In the genomic region with DNA sequence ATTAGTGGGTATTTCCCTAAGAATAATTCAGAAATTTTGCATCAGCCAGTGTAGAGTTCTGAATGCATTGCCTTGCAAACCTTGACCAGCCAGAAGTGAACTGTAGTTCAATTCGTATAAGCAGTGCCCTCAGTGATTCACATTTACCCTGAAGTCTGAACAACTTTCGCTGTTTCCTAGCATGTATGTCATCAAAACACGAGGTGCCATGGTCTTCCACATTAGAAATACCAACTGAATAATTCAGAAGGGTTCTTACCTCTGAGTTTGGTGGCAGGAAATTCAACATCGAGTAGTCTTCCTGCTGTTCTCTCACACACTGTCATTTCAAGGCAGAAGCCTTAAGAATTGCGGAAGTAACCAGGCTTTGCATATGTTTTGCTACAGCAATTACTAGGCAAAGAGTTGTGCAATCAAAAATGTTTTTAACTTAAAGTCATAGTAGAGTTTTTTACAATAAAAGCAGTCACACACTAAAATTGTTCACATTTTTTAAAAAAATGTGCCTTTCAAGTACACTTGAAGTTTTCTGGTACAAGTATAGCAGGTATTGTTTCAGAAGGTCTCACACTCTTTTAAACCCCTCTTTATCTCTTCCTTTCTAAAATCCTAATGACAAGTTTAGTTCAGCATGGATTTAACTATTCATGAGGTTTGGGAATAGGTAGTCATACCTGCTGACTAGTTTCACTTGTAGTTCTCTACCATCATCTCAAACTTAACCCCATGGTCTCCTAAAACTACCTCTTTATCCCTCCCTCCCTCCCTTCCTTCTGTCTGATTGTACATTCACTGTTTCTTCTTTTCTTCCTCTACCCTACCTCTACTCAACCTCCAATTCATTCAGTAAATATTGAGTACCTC, we compare ENCODE assay signal across 1 cellular context.
TF ChIP-seq lines count a peak whose summit lies in the region.

No MANE protein-coding gene starts in this region.

TF ChIP-seq in GM12878, 131 proteins besides CTCF, POLR2A, EP300 and RAD21 (continued from another document and continues in another):
- TF ChIP-seq, protein P1, sequence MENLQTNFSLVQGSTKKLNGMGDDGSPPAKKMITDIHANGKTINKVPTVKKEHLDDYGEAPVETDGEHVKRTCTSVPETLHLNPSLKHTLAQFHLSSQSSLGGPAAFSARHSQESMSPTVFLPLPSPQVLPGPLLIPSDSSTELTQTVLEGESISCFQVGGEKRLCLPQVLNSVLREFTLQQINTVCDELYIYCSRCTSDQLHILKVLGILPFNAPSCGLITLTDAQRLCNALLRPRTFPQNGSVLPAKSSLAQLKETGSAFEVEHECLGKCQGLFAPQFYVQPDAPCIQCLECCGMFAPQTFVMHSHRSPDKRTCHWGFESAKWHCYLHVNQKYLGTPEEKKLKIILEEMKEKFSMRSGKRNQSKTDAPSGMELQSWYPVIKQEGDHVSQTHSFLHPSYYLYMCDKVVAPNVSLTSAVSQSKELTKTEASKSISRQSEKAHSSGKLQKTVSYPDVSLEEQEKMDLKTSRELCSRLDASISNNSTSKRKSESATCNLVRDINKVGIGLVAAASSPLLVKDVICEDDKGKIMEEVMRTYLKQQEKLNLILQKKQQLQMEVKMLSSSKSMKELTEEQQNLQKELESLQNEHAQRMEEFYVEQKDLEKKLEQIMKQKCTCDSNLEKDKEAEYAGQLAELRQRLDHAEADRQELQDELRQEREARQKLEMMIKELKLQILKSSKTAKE (IDR thresholded peaks at IDR 0.05; ENCODE audit: low read depth, poor library complexity, severe bottlenecking), result no peak
- no peak for TF ChIP-seq NR2C1 (IDR thresholded peaks at IDR 0.05)
- TF ChIP-seq ZNF217 (IDR thresholded peaks at IDR 0.05), result no peak
- TF ChIP-seq FOS (IDR thresholded peaks at IDR 0.05; ENCODE audit: borderline replicate concordance, extremely low read depth, insufficient read length), result no peak
- no peak for TF ChIP-seq EZH2 (IDR thresholded peaks at IDR 0.05; ENCODE audit: borderline replicate concordance, control insufficient read depth, low read depth, low read length)
- TF ChIP-seq NR2F1 (conservative IDR thresholded peaks at IDR 0.05), result no peak
- TF ChIP-seq GATAD2B (conservative IDR thresholded peaks at IDR 0.05; ENCODE audit: low read depth), result no peak
- TF ChIP-seq SPI1 (IDR thresholded peaks at IDR 0.05; ENCODE audit: borderline replicate concordance, insufficient read depth, low read depth, low read length), result no peak
- 0 out of 2 replicates have a peak, but pooled peaks have one; percentile 13 for TF ChIP-seq GABPA (IDR thresholded peaks at IDR 0.05; ENCODE audit: low read depth)
- TF ChIP-seq HCFC1 (IDR thresholded peaks at IDR 0.05; ENCODE audit: low read length), result no peak
- TF ChIP-seq MYB (IDR thresholded peaks at IDR 0.05; ENCODE audit: borderline replicate concordance, low read depth, low read length), result no peak
- no peak for TF ChIP-seq SMC3 (IDR thresholded peaks at IDR 0.05; ENCODE audit: borderline replicate concordance, low read length)
- no peak for TF ChIP-seq BHLHE40 (IDR thresholded peaks at IDR 0.05; ENCODE audit: borderline replicate concordance in 1 of 2, low read depth in 2 of 2, low read length in 1 of 2)
- no peak; the same call in 1 of the 2 replicates for TF ChIP-seq DPF2 (IDR thresholded peaks at IDR 0.05)
- no peak for TF ChIP-seq MYC (IDR thresholded peaks at IDR 0.05; ENCODE audit: insufficient read depth, insufficient read length, insufficient replicate concordance, low read length, severe bottlenecking)
- no peak for TF ChIP-seq YBX1 (IDR thresholded peaks at IDR 0.05)
- TF ChIP-seq, protein P2, sequence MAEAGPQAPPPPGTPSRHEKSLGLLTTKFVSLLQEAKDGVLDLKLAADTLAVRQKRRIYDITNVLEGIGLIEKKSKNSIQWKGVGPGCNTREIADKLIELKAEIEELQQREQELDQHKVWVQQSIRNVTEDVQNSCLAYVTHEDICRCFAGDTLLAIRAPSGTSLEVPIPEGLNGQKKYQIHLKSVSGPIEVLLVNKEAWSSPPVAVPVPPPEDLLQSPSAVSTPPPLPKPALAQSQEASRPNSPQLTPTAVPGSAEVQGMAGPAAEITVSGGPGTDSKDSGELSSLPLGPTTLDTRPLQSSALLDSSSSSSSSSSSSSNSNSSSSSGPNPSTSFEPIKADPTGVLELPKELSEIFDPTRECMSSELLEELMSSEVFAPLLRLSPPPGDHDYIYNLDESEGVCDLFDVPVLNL (IDR thresholded peaks at IDR 0.05; ENCODE audit: low read depth, low read length), result no peak
- no peak for TF ChIP-seq ZNF384 (IDR thresholded peaks at IDR 0.05; ENCODE audit: borderline replicate concordance, low read depth, low read length)
- TF ChIP-seq, protein P3, sequence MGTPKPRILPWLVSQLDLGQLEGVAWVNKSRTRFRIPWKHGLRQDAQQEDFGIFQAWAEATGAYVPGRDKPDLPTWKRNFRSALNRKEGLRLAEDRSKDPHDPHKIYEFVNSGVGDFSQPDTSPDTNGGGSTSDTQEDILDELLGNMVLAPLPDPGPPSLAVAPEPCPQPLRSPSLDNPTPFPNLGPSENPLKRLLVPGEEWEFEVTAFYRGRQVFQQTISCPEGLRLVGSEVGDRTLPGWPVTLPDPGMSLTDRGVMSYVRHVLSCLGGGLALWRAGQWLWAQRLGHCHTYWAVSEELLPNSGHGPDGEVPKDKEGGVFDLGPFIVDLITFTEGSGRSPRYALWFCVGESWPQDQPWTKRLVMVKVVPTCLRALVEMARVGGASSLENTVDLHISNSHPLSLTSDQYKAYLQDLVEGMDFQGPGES (IDR thresholded peaks at IDR 0.05), result no peak
- TF ChIP-seq, protein P4, sequence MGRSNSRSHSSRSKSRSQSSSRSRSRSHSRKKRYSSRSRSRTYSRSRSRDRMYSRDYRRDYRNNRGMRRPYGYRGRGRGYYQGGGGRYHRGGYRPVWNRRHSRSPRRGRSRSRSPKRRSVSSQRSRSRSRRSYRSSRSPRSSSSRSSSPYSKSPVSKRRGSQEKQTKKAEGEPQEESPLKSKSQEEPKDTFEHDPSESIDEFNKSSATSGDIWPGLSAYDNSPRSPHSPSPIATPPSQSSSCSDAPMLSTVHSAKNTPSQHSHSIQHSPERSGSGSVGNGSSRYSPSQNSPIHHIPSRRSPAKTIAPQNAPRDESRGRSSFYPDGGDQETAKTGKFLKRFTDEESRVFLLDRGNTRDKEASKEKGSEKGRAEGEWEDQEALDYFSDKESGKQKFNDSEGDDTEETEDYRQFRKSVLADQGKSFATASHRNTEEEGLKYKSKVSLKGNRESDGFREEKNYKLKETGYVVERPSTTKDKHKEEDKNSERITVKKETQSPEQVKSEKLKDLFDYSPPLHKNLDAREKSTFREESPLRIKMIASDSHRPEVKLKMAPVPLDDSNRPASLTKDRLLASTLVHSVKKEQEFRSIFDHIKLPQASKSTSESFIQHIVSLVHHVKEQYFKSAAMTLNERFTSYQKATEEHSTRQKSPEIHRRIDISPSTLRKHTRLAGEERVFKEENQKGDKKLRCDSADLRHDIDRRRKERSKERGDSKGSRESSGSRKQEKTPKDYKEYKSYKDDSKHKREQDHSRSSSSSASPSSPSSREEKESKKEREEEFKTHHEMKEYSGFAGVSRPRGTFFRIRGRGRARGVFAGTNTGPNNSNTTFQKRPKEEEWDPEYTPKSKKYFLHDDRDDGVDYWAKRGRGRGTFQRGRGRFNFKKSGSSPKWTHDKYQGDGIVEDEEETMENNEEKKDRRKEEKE (IDR thresholded peaks at IDR 0.05), result no peak
- no peak for TF ChIP-seq STAT3 (IDR thresholded peaks at IDR 0.05; ENCODE audit: low read depth, low read length)
- TF ChIP-seq MEF2B (IDR thresholded peaks at IDR 0.05; ENCODE audit: partially characterized antibody, poor library complexity, severe bottlenecking), result no peak
- peak; percentile 62; the same call in 1 of the 2 replicates for TF ChIP-seq ZNF24 (IDR thresholded peaks at IDR 0.05)
- TF ChIP-seq POU2F2 (IDR thresholded peaks at IDR 0.05; ENCODE audit: borderline replicate concordance, low read depth, low read length), result peak; percentile 75; the same call in 1 of the 3 replicates
- no peak for TF ChIP-seq RFX5 (IDR thresholded peaks at IDR 0.05; ENCODE audit: low read depth, low read length)
- 0 out of 2 replicates have a peak, but pooled peaks have one; percentile 16 for TF ChIP-seq NFIC (IDR thresholded peaks at IDR 0.05; ENCODE audit: low read depth, low read length)
- no peak for TF ChIP-seq ZBED1 (IDR thresholded peaks at IDR 0.05; ENCODE audit: borderline replicate concordance)
- no peak for TF ChIP-seq KLF5 (IDR thresholded peaks at IDR 0.05; ENCODE audit: partially characterized antibody)
- no peak for TF ChIP-seq YY1 (IDR thresholded peaks at IDR 0.05; ENCODE audit: low read depth, low read length)
- no peak for TF ChIP-seq EED (IDR thresholded peaks at IDR 0.05; ENCODE audit: low read depth)
- TF ChIP-seq, protein P5, sequence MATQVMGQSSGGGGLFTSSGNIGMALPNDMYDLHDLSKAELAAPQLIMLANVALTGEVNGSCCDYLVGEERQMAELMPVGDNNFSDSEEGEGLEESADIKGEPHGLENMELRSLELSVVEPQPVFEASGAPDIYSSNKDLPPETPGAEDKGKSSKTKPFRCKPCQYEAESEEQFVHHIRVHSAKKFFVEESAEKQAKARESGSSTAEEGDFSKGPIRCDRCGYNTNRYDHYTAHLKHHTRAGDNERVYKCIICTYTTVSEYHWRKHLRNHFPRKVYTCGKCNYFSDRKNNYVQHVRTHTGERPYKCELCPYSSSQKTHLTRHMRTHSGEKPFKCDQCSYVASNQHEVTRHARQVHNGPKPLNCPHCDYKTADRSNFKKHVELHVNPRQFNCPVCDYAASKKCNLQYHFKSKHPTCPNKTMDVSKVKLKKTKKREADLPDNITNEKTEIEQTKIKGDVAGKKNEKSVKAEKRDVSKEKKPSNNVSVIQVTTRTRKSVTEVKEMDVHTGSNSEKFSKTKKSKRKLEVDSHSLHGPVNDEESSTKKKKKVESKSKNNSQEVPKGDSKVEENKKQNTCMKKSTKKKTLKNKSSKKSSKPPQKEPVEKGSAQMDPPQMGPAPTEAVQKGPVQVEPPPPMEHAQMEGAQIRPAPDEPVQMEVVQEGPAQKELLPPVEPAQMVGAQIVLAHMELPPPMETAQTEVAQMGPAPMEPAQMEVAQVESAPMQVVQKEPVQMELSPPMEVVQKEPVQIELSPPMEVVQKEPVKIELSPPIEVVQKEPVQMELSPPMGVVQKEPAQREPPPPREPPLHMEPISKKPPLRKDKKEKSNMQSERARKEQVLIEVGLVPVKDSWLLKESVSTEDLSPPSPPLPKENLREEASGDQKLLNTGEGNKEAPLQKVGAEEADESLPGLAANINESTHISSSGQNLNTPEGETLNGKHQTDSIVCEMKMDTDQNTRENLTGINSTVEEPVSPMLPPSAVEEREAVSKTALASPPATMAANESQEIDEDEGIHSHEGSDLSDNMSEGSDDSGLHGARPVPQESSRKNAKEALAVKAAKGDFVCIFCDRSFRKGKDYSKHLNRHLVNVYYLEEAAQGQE (IDR thresholded peaks at IDR 0.05; ENCODE audit: low read depth, low read length), result no peak
- TF ChIP-seq NRF1 (conservative IDR thresholded peaks at IDR 0.05; ENCODE audit: low read depth, low read length), result no peak
- TF ChIP-seq, protein P6, sequence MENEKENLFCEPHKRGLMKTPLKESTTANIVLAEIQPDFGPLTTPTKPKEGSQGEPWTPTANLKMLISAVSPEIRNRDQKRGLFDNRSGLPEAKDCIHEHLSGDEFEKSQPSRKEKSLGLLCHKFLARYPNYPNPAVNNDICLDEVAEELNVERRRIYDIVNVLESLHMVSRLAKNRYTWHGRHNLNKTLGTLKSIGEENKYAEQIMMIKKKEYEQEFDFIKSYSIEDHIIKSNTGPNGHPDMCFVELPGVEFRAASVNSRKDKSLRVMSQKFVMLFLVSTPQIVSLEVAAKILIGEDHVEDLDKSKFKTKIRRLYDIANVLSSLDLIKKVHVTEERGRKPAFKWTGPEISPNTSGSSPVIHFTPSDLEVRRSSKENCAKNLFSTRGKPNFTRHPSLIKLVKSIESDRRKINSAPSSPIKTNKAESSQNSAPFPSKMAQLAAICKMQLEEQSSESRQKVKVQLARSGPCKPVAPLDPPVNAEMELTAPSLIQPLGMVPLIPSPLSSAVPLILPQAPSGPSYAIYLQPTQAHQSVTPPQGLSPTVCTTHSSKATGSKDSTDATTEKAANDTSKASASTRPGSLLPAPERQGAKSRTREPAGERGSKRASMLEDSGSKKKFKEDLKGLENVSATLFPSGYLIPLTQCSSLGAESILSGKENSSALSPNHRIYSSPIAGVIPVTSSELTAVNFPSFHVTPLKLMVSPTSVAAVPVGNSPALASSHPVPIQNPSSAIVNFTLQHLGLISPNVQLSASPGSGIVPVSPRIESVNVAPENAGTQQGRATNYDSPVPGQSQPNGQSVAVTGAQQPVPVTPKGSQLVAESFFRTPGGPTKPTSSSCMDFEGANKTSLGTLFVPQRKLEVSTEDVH (IDR thresholded peaks at IDR 0.05; ENCODE audit: low read depth, partially characterized antibody), result no peak
- TF ChIP-seq JUNB (IDR thresholded peaks at IDR 0.05), result peak; percentile 50; the same call in 1 of the 2 replicates
- TF ChIP-seq, protein P7, sequence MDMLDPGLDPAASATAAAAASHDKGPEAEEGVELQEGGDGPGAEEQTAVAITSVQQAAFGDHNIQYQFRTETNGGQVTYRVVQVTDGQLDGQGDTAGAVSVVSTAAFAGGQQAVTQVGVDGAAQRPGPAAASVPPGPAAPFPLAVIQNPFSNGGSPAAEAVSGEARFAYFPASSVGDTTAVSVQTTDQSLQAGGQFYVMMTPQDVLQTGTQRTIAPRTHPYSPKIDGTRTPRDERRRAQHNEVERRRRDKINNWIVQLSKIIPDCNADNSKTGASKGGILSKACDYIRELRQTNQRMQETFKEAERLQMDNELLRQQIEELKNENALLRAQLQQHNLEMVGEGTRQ (IDR thresholded peaks at IDR 0.05; ENCODE audit: borderline replicate concordance, low read depth, low read length), result no peak
- no peak for TF ChIP-seq RUNX3 (IDR thresholded peaks at IDR 0.05; ENCODE audit: low read length)
- no peak for TF ChIP-seq CBX3 (IDR thresholded peaks at IDR 0.05; ENCODE audit: borderline replicate concordance, low read depth)
- TF ChIP-seq, protein P8, sequence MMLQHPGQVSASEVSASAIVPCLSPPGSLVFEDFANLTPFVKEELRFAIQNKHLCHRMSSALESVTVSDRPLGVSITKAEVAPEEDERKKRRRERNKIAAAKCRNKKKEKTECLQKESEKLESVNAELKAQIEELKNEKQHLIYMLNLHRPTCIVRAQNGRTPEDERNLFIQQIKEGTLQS (IDR thresholded peaks at IDR 0.05; ENCODE audit: borderline replicate concordance, extremely low read depth, low read depth, low read length), result no peak
- no peak for TF ChIP-seq CREM (IDR thresholded peaks at IDR 0.05; ENCODE audit: low read depth)
- TF ChIP-seq, protein P9, sequence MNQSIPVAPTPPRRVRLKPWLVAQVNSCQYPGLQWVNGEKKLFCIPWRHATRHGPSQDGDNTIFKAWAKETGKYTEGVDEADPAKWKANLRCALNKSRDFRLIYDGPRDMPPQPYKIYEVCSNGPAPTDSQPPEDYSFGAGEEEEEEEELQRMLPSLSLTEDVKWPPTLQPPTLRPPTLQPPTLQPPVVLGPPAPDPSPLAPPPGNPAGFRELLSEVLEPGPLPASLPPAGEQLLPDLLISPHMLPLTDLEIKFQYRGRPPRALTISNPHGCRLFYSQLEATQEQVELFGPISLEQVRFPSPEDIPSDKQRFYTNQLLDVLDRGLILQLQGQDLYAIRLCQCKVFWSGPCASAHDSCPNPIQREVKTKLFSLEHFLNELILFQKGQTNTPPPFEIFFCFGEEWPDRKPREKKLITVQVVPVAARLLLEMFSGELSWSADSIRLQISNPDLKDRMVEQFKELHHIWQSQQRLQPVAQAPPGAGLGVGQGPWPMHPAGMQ (IDR thresholded peaks at IDR 0.05; ENCODE audit: borderline replicate concordance), result no peak
- no peak for TF ChIP-seq SREBF1 (IDR thresholded peaks at IDR 0.05; ENCODE audit: low read length)
- no peak for TF ChIP-seq ZNF622 (IDR thresholded peaks at IDR 0.05)
